ENCODE assay signal across 10 cellular contexts in genomic region chr2:145593991-145594702, GRCh38.
DNase-seq lines count a peak whose midpoint lies in the region; ATAC-seq and TF ChIP-seq lines count a peak whose summit lies in the region.
"Had no signal": no experiment of that assay in that cellular context is flagged by ENCODE, and none has a peak within 500 bp of the region (broad histone marks: within the 10 kb centered on the region; RNA-seq: fewer than 3 reads in every experiment).

No MANE protein-coding gene starts in this region.

- H3K4me3 ChIP-seq in BJ (ENCODE audit: low read depth, low read length) (no peak overlapping the region), ovary (no peak overlapping the region)
- H3K4me3 ChIP-seq: heart right ventricle had no signal

- TF ChIP-seq POLR2A in ovary (IDR thresholded peaks at IDR 0.05): no peak

- no peaks in the 10 kb centered on the region for H3K27me3 ChIP-seq in BJ (ENCODE audit: control insufficient read depth, insufficient read depth, low read length)
- no peaks in the 10 kb centered on the region for H3K27me3 ChIP-seq in ovary
- H3K27me3 ChIP-seq: heart right ventricle had no signal

- DNase-seq in BJ (ENCODE audit: low read depth) (peak; percentile 73), astrocyte of the hippocampus (ENCODE audit: low read depth, low spot score) (peak; percentile 54), lung microvascular endothelial cell (ENCODE audit: low read depth in 2 of 2) (peak; percentile 1 to 92), ovary (no peak), GM20000 (ENCODE audit: low spot score) (no peak), NCI-H446 (lab: John Stamatoyannopoulos, UW) (no peak)
- DNase-seq: heart right ventricle had no signal

- intact Hi-C loops in ovary (cut with DNase I): no loop called here

- H3K4me1 ChIP-seq in ovary (ENCODE audit: insufficient read depth): peaks cover 2% of the 10 kb centered on the region

- POLR2A ChIA-PET in BJ (lab: Charles Lee): interaction anchor here (0.6 to 1.1 kb wide), 4 partner anchors 34 to 1087 kb away, joined by 3 to 4 read pairs (median 3); no protein-coding TSS in a partner anchor

- TF ChIP-seq EP300 in ovary (IDR thresholded peaks at IDR 0.05): no peak

- CTCF ChIA-PET in BJ (lab: Yijun Ruan, JAX): interaction anchor here (0.6 kb wide), 2 partner anchors 126 to 1614 kb away, joined by 3 read pairs; no protein-coding TSS in a partner anchor

- peak; percentile 9 for ATAC-seq in HG03175 (IDR thresholded peaks at IDR 0.05; ENCODE audit: unreplicated experiment)
- no peak for ATAC-seq in GM21619 (IDR thresholded peaks at IDR 0.05; ENCODE audit: unreplicated experiment)
- ATAC-seq: Panc1 had no signal

- 78 to 91% (median 79%) methylated on average over 2 of the region's 2 CpGs for WGBS in ovary, 3 donors

- no peak overlapping the region for H3K27ac ChIP-seq in ovary
- H3K27ac ChIP-seq: heart right ventricle had no signal

- H3K9me3 ChIP-seq in ovary: no peaks in the 10 kb centered on the region
- H3K9me3 ChIP-seq: heart right ventricle had no signal

- peak; percentile 47 for TF ChIP-seq CTCF in BJ (IDR thresholded peaks at IDR 0.05; ENCODE audit: insufficient read depth, low read depth, low read length)
- no peak for TF ChIP-seq CTCF in ovary (IDR thresholded peaks at IDR 0.05)
- TF ChIP-seq CTCF in GM20000 (IDR thresholded peaks at IDR 0.05; ENCODE audit: extremely low read depth, missing control alignments): no peak

- H3K36me3 ChIP-seq in BJ (ENCODE audit: control insufficient read depth, insufficient read depth, low read length) (no peaks in the 10 kb centered on the region), ovary (no peaks in the 10 kb centered on the region)
- H3K36me3 ChIP-seq: heart right ventricle had no signal

Comparison
In these comparisons a context has a peak if more than half of its experiments do, and no peak if none do; other contexts are left out.
1. DNase-seq: peak in BJ (single experiment), astrocyte of the hippocampus (single experiment) and lung microvascular endothelial cell (2 of 2); none in ovary (0 of 5), GM20000 (single experiment) and NCI-H446 (0 of 2).